In genomic region chr19:796692-797527, GRCh38 we compare ENCODE assay signal across 8 cellular contexts. TPM values are rescaled to one million over a fixed set of nuclear protein-coding genes. Genes with fewer than 3 reads are reported as not detected.
A peak's percentile ranks its signal among the peaks of the same experiment; 100 is the strongest.
DNase-seq lines count a peak whose midpoint lies in the region; ATAC-seq, FAIRE-seq and TF ChIP-seq lines count a peak whose summit lies in the region.

PTBP1 (plus strand) TSS chr19:797452; CDS start chr19:797498, 46 bp downstream.

- FAIRE-seq in HepG2 (lab: Jason Lieb, UNC) = peak; percentile 99

- peak; percentile 89 to 94 for TF ChIP-seq POLR2A in HepG2 (IDR thresholded peaks at IDR 0.05; ENCODE audit: insufficient read depth in 1 of 2, low read depth in 2 of 2, low read length in 2 of 2)

- no peaks in the 10 kb centered on the region; a peak in 1 of 5 replicates for H3K27me3 ChIP-seq in HepG2 (ENCODE audit: control insufficient read depth in 1 of 2, insufficient read depth in 2 of 2, low read length in 2 of 2)

- peak within 1 kb of the TSS; percentile 93 for H3K4me3 Mint-ChIP-seq in activated CD4-positive, alpha-beta memory T cell treated with anti-CD3 and anti-CD28 coated beads for 36 hours

- peak; percentile 80 for ATAC-seq in GM19438 (IDR thresholded peaks at IDR 0.05; ENCODE audit: low read depth, unreplicated experiment)
- ATAC-seq in HG03575 (IDR thresholded peaks at IDR 0.05; ENCODE audit: extremely low read depth, insufficient number of reproducible peaks, low FRiP score, unreplicated experiment) = peak; percentile 39
- peak; percentile 66 for ATAC-seq in HepG2

- H3K27me3 Mint-ChIP-seq in activated CD4-positive, alpha-beta memory T cell treated with anti-CD3 and anti-CD28 coated beads for 36 hours = no peaks in the 10 kb centered on the region

- 2% methylated on average over 26 of the region's 83 CpGs for WGBS in HepG2 (ENCODE audit: low lambda C conversion rate)

- H3K9ac ChIP-seq in HepG2 (ENCODE audit: insufficient read depth, low read depth, low read length) = peak within 1 kb of the TSS; percentile 99

- no peak for TF ChIP-seq CTCF in HepG2 (CRISPR knock-in tag; IDR thresholded peaks at IDR 0.05)

- peaks cover 40% of the 10 kb centered on the region for H3K79me2 ChIP-seq in HepG2 (ENCODE audit: insufficient read depth, low read length)

- peak within 1 kb of the TSS; percentile 90 for H3K27ac Mint-ChIP-seq in activated CD4-positive, alpha-beta memory T cell treated with anti-CD3 and anti-CD28 coated beads for 36 hours

- intact Hi-C loops in activated CD4-positive, alpha-beta memory T cell treated with anti-CD3 and anti-CD28 coated beads for 36 hours (cut with micrococcal nuclease) = loop anchor here (1.0 to 5.0 kb wide), 10 partner anchors 66 to 452 kb away; partner anchors contain the start of genes BSG, MED16, MIDN and POLRMT
- intact Hi-C loops in HepG2 (cut with micrococcal nuclease; ENCODE audit: unreplicated experiment) = no loop called here

- H3K27ac ChIP-seq in HepG2 (ENCODE audit: extremely low read length, insufficient read depth, low read length) = peak within 1 kb of the TSS; percentile 97

- peak within 1 kb of the TSS; percentile 89 for H3K4me2 ChIP-seq in HepG2 (ENCODE audit: low read depth, low read length)

- H3K4me1 Mint-ChIP-seq in activated CD4-positive, alpha-beta memory T cell treated with anti-CD3 and anti-CD28 coated beads for 36 hours (ENCODE audit: low read depth) = peaks cover 22% of the 10 kb centered on the region

- TF ChIP-seq RAD21 in HepG2 (CRISPR knock-in tag; IDR thresholded peaks at IDR 0.05) = peak; percentile 18

- DNase-seq in CD1c-positive myeloid dendritic cell (ENCODE audit: extremely low spot score) = peak; percentile 100
- DNase-seq in NCI-H82 treated with DMSO at 0.1 percent for 48 hours (lab: John Stamatoyannopoulos, UW; ENCODE audit: unreplicated experiment) = peak; percentile 98
- DNase-seq in activated CD4-positive, alpha-beta memory T cell treated with anti-CD3 and anti-CD28 coated beads for 36 hours = peak; percentile 100
- peak; percentile 100 for DNase-seq in dermis microvascular lymphatic vessel endothelial cell (ENCODE audit: low read depth in 2 of 2)
- DNase-seq in HepG2 (ENCODE audit: low spot score) = peak; percentile 99
- peak; percentile 97 for DNase-seq in stimulated activated CD4-positive, alpha-beta T cell treated with anti-CD3 and anti-CD28 coated beads, Interleukin-4, amount 100 ng/mL, for 1 hour

- BruUV-seq in HepG2 (replicated peaks; lab: Mats Ljungman, UMichigan) = no TSS peak

- H3K4me3 ChIP-seq in HepG2 (replicated peaks in 1 of 3; ENCODE audit: insufficient read depth in 1 of 3, low read depth in 2 of 3, low read length in 3 of 3) = peak within 1 kb of the TSS; percentile 85 to 96 (median 96)

- no peaks in the 10 kb centered on the region for H3K9me3 Mint-ChIP-seq in activated CD4-positive, alpha-beta memory T cell treated with anti-CD3 and anti-CD28 coated beads for 36 hours

- no peak within 1 kb of the TSS for H2AFZ ChIP-seq in HepG2 (ENCODE audit: low read length)

- peaks cover 38% of the 10 kb centered on the region for H4K20me1 ChIP-seq in HepG2 (ENCODE audit: insufficient read depth, low read length)

- H3K9me3 ChIP-seq in HepG2 (ENCODE audit: low read length) = no peaks in the 10 kb centered on the region

- peaks cover 69% of the 10 kb centered on the region for H3K4me1 ChIP-seq in HepG2 (ENCODE audit: insufficient read depth, low read length)

- in situ Hi-C loops in HepG2 (cut with HindIII; ENCODE audit: extremely low pct_ligation_motif_present, low pct_unique_long_range_greater_than_20kb) = no loop called here

- TF ChIP-seq EP300 in HepG2 (IDR thresholded peaks at IDR 0.05; ENCODE audit: low read depth in 2 of 2, low read length in 2 of 2) = peak; percentile 0 to 66; a peak in 2 of 4 replicates
- no peak for TF ChIP-seq EP300 in HepG2 (CRISPR knock-in tag; IDR thresholded peaks at IDR 0.05; ENCODE audit: borderline replicate concordance)

- peaks cover 10 to 19% of the 10 kb centered on the region in 2 experiments; a peak in 4 of 5 replicates for H3K36me3 ChIP-seq in HepG2 (replicated peaks in 1 of 2; ENCODE audit: control insufficient read depth in 1 of 2, insufficient read depth in 2 of 2, low read length in 2 of 2)

- CTCF ChIA-PET in activated CD4-positive, alpha-beta memory T cell treated with anti-CD3 and anti-CD28 coated beads for 36 hours (lab: Charles Lee) = interaction anchor here (1.0 to 1.4 kb wide), 2 partner anchors 63 to 483 kb away, joined by 3 read pairs; no protein-coding TSS in a partner anchor
- CTCF ChIA-PET in HepG2 (lab: Yijun Ruan, JAX; ENCODE audit: low intra/inter-chr PET ratio, low total read pairs) = no interaction called here

- POLR2A ChIA-PET in activated CD4-positive, alpha-beta memory T cell treated with anti-CD3 and anti-CD28 coated beads for 36 hours (lab: Charles Lee) = interaction anchor here (1.1 to 1.6 kb wide), 2 partner anchors 134 to 137 kb away, joined by 5 to 6 read pairs; partner anchors contain the start of gene RNF126
- POLR2A ChIA-PET in HepG2 (lab: Yijun Ruan, JAX) = interaction anchor here (0.6 to 1.9 kb wide), 7 partner anchors 13 to 229 kb away, joined by 3 to 10 read pairs (median 6); partner anchors contain the start of genes CNN2, PRTN3 and WDR18

- H3K36me3 Mint-ChIP-seq in activated CD4-positive, alpha-beta memory T cell treated with anti-CD3 and anti-CD28 coated beads for 36 hours = peaks cover 30% of the 10 kb centered on the region

TF ChIP-seq in HepG2, 621 proteins besides CTCF, POLR2A, EP300 and RAD21 (continues in another document):
- TF ChIP-seq, protein P1, sequence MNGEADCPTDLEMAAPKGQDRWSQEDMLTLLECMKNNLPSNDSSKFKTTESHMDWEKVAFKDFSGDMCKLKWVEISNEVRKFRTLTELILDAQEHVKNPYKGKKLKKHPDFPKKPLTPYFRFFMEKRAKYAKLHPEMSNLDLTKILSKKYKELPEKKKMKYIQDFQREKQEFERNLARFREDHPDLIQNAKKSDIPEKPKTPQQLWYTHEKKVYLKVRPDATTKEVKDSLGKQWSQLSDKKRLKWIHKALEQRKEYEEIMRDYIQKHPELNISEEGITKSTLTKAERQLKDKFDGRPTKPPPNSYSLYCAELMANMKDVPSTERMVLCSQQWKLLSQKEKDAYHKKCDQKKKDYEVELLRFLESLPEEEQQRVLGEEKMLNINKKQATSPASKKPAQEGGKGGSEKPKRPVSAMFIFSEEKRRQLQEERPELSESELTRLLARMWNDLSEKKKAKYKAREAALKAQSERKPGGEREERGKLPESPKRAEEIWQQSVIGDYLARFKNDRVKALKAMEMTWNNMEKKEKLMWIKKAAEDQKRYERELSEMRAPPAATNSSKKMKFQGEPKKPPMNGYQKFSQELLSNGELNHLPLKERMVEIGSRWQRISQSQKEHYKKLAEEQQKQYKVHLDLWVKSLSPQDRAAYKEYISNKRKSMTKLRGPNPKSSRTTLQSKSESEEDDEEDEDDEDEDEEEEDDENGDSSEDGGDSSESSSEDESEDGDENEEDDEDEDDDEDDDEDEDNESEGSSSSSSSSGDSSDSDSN (CRISPR knock-in tag; IDR thresholded peaks at IDR 0.05) = peak; percentile 67
- TF ChIP-seq ATF7-NPFF (CRISPR knock-in tag; IDR thresholded peaks at IDR 0.05; ENCODE audit: low read depth) (no peak), ZNF235 (CRISPR knock-in tag; IDR thresholded peaks at IDR 0.05; ENCODE audit: borderline replicate concordance) (no peak), REL (CRISPR knock-in tag; conservative IDR thresholded peaks at IDR 0.05) (no peak), HOXA7 (CRISPR knock-in tag; IDR thresholded peaks at IDR 0.05) (no peak), ZNF678 (CRISPR knock-in tag; IDR thresholded peaks at IDR 0.05) (no peak), GABPA (IDR thresholded peaks at IDR 0.05; ENCODE audit: low read depth, low read length) (peak; percentile 48; the same call in 1 of the 2 replicates), GABPA (CRISPR knock-in tag; IDR thresholded peaks at IDR 0.05; ENCODE audit: low read depth) (peak; percentile 86), ZBTB38 (CRISPR knock-in tag; IDR thresholded peaks at IDR 0.05) (peak; percentile 88), ZNF143 (CRISPR knock-in tag; IDR thresholded peaks at IDR 0.05) (peak; percentile 73), POLR2AphosphoS5 (IDR thresholded peaks at IDR 0.05; ENCODE audit: low read depth, low read length) (peak; percentile 91), ZFP41 (CRISPR knock-in tag; IDR thresholded peaks at IDR 0.05; ENCODE audit: borderline replicate concordance) (no peak; the same call in 1 of the 2 replicates)
- TF ChIP-seq, protein P2, sequence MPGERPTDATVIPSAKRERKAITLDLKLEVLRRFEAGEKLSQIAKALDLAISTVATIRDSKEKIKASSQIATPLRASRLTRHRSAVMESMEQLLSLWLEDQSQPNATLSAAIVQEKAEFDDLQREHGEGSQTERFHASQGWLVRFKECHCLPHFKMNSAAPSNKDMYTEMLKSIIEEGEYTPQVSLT (CRISPR knock-in tag; IDR thresholded peaks at IDR 0.05; ENCODE audit: borderline replicate concordance, low read depth) = no peak

RNA-seq across cellular contexts. Expression of gene PTBP1, which starts in this region (rescaled TPM):
- total RNA-seq in activated CD4-positive, alpha-beta memory T cell treated with anti-CD3 and anti-CD28 coated beads for 36 hours = 100 to 1,000 TPM; 464 to 465 TPM
- total RNA-seq in dermis microvascular lymphatic vessel endothelial cell (128 and 154 TPM in 2 replicates), HepG2 (2016; rRNA removed; fragmentation: Illumina TruSeq; extraction: Trizol) (188 and 195 TPM in 2 replicates)
- total RNA-seq in HepG2 (2016; cell fraction: cytosol; rRNA removed; fragmentation: Illumina TruSeq; extraction: Trizol; ENCODE audit: low read depth) = 49.8 and 51.1 TPM in 2 replicates
- total RNA-seq in HepG2 (2016; cell fraction: insoluble cytoplasmic fraction; rRNA removed; fragmentation: Illumina TruSeq; extraction: Trizol) = 161 and 198 TPM in 2 replicates
- total RNA-seq in HepG2 (2016; cell fraction: membrane; rRNA removed; fragmentation: Illumina TruSeq; extraction: Trizol) = 106 and 109 TPM in 2 replicates
- total RNA-seq in HepG2 (2016; cell fraction: nucleus; rRNA removed; fragmentation: Illumina TruSeq; extraction: Trizol) = 117 and 125 TPM in 2 replicates
- polyA plus RNA-seq in HepG2 (2011; rRNA removed) = 288 and 314 TPM in 2 replicates
- polyA plus RNA-seq in HepG2 (2011; cell fraction: cytosol; rRNA removed) = 80.5 and 107 TPM in 2 replicates
- 339 and 475 TPM in 2 replicates for polyA plus RNA-seq in HepG2 (2011; cell fraction: nucleus; rRNA removed)
- 291 and 347 TPM in 2 replicates for polyA plus RNA-seq in HepG2 (2012)
- 51.1 and 55.1 TPM in 2 replicates for polyA plus RNA-seq in HepG2 (2016; cell fraction: cytosol; fragmentation: Illumina TruSeq; extraction: Trizol; ENCODE audit: low read depth)
- 208 and 235 TPM in 2 replicates for polyA plus RNA-seq in HepG2 (2016; cell fraction: insoluble cytoplasmic fraction; fragmentation: Illumina TruSeq; extraction: Trizol; ENCODE audit: low read depth)
- polyA plus RNA-seq in HepG2 (2016; cell fraction: membrane; fragmentation: Illumina TruSeq; extraction: Trizol; ENCODE audit: low read depth) = 112 TPM in 2 replicates
- polyA plus RNA-seq in HepG2 (2016; cell fraction: nucleus; fragmentation: Illumina TruSeq; extraction: Trizol; ENCODE audit: insufficient read depth, low read depth) = 264 and 280 TPM in 2 replicates
- polyA minus RNA-seq in HepG2 (2011; rRNA and poly(A)+ RNA removed; ENCODE audit: low replicate concordance) = 302 and 434 TPM in 2 replicates
- 155 and 182 TPM in 2 replicates for polyA minus RNA-seq in HepG2 (2011; cell fraction: cytosol; rRNA and poly(A)+ RNA removed)
- polyA minus RNA-seq in HepG2 (2011; cell fraction: nucleus; rRNA and poly(A)+ RNA removed) = 142 and 164 TPM in 2 replicates

Comparison
In these comparisons a context has a peak if more than half of its experiments do, and no peak if none do; other contexts are left out.
1. Peak in every context shown above with its lines: DNase-seq, ATAC-seq, H3K4me3 ChIP-seq and H3K27ac ChIP-seq.